ENCODE assay signal across 33 cellular contexts in genomic region chr4:40422309-40422708, GRCh38.
A peak's percentile ranks its signal among the peaks of the same experiment; 100 is the strongest.
DNase-seq lines count a peak whose midpoint lies in the region; ATAC-seq, FAIRE-seq and TF ChIP-seq lines count a peak whose summit lies in the region.
"Had no signal": no experiment of that assay in that cellular context is flagged by ENCODE, and none has a peak within 500 bp of the region (broad histone marks: within the 10 kb centered on the region; RNA-seq: fewer than 3 reads in every experiment).

No MANE protein-coding gene starts in this region.

- peaks cover 0 to 9% of the 10 kb centered on the region in 2 donors for H3K36me3 ChIP-seq in small intestine (ENCODE audit: control insufficient read depth in 2 of 2, insufficient read depth in 2 of 2, low read length in 2 of 2)
- H3K36me3 ChIP-seq: HAP-1 had no signal

- no peaks in the 10 kb centered on the region for H3K9me3 ChIP-seq in small intestine (ENCODE audit: control insufficient read depth, low read depth)
- H3K9me3 ChIP-seq: HAP-1, pancreas, suprapubic skin had no signal

- H3K4me1 ChIP-seq in small intestine (ENCODE audit: control insufficient read depth in 2 of 2, insufficient read depth in 1 of 2, low read depth in 1 of 2, low read length in 1 of 2) = peaks cover 0 to 3% of the 10 kb centered on the region in 2 donors
- H3K4me1 ChIP-seq: HAP-1, suprapubic skin had no signal

- H3K4me3 Mint-ChIP-seq in type B pancreatic cell = no peak overlapping the region
- H3K4me3 Mint-ChIP-seq: CD4-positive, alpha-beta memory T cell; neural crest cell had no signal

- DNase-seq in small intestine = peak; percentile 43
- no peak for DNase-seq in NCI-H1105 (lab: John Stamatoyannopoulos, UW)
- no peak for DNase-seq in NCI-H1436 (lab: John Stamatoyannopoulos, UW)
- DNase-seq in type B pancreatic cell (ENCODE audit: extremely low spot score, unreplicated experiment) = no peak
- DNase-seq: activated CD4-positive, alpha-beta T cell treated with anti-CD3 and anti-CD28 coated beads for 48 hours; activated effector memory CD4-positive, alpha-beta T cell treated with Interleukin-2 at 50 U/mL for 16 hours; activated T-cell treated with anti-CD3 and anti-CD28 coated beads for 4 hours; CD4-positive, alpha-beta memory T cell; DMS 273 treated with DMSO at 0.1 percent for 48 hours; EL; hypothalamus; KG1; mammary epithelial cell; NCI-H1105 treated with DMSO at 0.1 percent for 48 hours; NCI-H2029; NCI-H510A treated with DMSO at 0.1 percent for 48 hours; pancreas; retina; stimulated activated naive CD4-positive, alpha-beta T cell; T1000 had no signal

- WGBS in small intestine, 3 donors = 75 to 81% (median 77%) methylated on average over 3 of the region's 3 CpGs

- peaks cover 38% of the 10 kb centered on the region for H3K36me3 Mint-ChIP-seq in type B pancreatic cell
- H3K36me3 Mint-ChIP-seq: activated naive CD4-positive, alpha-beta T cell treated with anti-CD3 and anti-CD28 coated beads, Interleukin-2, amount 50 U/mL, for 72 hours; CD4-positive, alpha-beta memory T cell had no signal

- H3K27me3 Mint-ChIP-seq in type B pancreatic cell = no peaks in the 10 kb centered on the region

- no peak for FAIRE-seq in small intestine (lab: Jason Lieb, UNC)
- FAIRE-seq: bronchial epithelial cell, endothelial cell of umbilical vein, GM12892, pancreas had no signal

- H3K27ac Mint-ChIP-seq in type B pancreatic cell = no peak overlapping the region
- H3K27ac Mint-ChIP-seq: activated naive CD4-positive, alpha-beta T cell treated with anti-CD3 and anti-CD28 coated beads, Interleukin-2, amount 50 U/mL, for 72 hours; CD4-positive, alpha-beta memory T cell had no signal

- no peak for TF ChIP-seq CTCF in type B pancreatic cell (conservative IDR thresholded peaks at IDR 0.05)

- no peak overlapping the region for H3K4me3 ChIP-seq in small intestine (ENCODE audit: low read depth in 1 of 2, low read length in 2 of 2)
- H3K4me3 ChIP-seq: HAP-1, pancreas, skin epidermis, suprapubic skin had no signal

- no peaks in the 10 kb centered on the region for H3K27me3 ChIP-seq in small intestine (ENCODE audit: control insufficient read depth in 2 of 2, insufficient read depth in 2 of 2, low read length in 2 of 2)
- H3K27me3 ChIP-seq: pancreas, suprapubic skin had no signal

- ATAC-seq in GM18861 (IDR thresholded peaks at IDR 0.05; ENCODE audit: unreplicated experiment) = peak; percentile 58
- ATAC-seq in GM21786 (IDR thresholded peaks at IDR 0.05; ENCODE audit: unreplicated experiment) = peak; percentile 49
- ATAC-seq in HG03521 (IDR thresholded peaks at IDR 0.05; ENCODE audit: unreplicated experiment) = peak; percentile 65
- ATAC-seq: activated naive CD4-positive, alpha-beta T cell treated with anti-CD3 and anti-CD28 coated beads, Interleukin-2, amount 50 U/mL, for 72 hours; pancreas had no signal

- peaks cover 4% of the 10 kb centered on the region for H3K4me1 Mint-ChIP-seq in type B pancreatic cell (ENCODE audit: unreplicated experiment)
- H3K4me1 Mint-ChIP-seq: CD4-positive, alpha-beta memory T cell; neural crest cell had no signal

- H3K9me3 Mint-ChIP-seq in type B pancreatic cell = peaks cover 10% of the 10 kb centered on the region

- no peak overlapping the region for H3K27ac ChIP-seq in small intestine (ENCODE audit: low read depth in 1 of 2, low read length in 1 of 2)
- H3K27ac ChIP-seq: HL-60, pancreas, skin epidermis, suprapubic skin, VCaP had no signal
